8 cellular contexts compared by ENCODE assay signal in the genomic region with DNA sequence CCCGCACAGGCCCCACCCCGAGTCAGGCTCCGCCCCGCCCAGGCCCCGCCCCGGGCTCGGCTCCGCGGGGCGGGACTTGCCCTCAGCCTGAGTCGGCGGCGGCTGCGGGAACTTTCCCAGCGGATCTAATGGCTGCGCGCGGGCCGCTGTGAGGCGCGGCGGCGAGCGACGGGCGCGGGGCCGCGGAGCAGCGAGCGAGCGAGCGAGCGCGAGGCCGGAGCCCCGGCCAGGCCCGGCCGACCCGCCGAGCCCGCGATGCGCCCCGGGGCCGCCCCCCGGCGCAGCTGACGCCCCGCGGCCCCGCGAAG. TPM values are rescaled to one million over a fixed set of nuclear protein-coding genes. Genes with fewer than 3 reads are reported as not detected.
DNase-seq lines count a peak whose midpoint lies in the region; ATAC-seq and TF ChIP-seq lines count a peak whose summit lies in the region.

A gene with protein sequence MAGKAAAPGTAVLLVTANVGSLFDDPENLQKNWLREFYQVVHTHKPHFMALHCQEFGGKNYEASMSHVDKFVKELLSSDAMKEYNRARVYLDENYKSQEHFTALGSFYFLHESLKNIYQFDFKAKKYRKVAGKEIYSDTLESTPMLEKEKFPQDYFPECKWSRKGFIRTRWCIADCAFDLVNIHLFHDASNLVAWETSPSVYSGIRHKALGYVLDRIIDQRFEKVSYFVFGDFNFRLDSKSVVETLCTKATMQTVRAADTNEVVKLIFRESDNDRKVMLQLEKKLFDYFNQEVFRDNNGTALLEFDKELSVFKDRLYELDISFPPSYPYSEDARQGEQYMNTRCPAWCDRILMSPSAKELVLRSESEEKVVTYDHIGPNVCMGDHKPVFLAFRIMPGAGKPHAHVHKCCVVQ (plus strand): TSS at position 75 of the 308 bp plus-strand sequence. CDS start 310 bp downstream, outside the sequence.

- H3K36me3 ChIP-seq in RWPE2 (ENCODE audit: low read depth) (no peaks in the 10 kb centered on the region), fibroblast of lung (ENCODE audit: control insufficient read depth, insufficient read depth, low read length) (no peaks in the 10 kb centered on the region)

- H3K27ac ChIP-seq in RWPE2 (ENCODE audit: poor library complexity, severe bottlenecking) (peak within 1 kb of the TSS; percentile 53), fibroblast of lung (ENCODE audit: insufficient read depth, low read length) (peak within 1 kb of the TSS; percentile 89)

- H3K4me1 ChIP-seq in RWPE2 (ENCODE audit: insufficient read depth, poor library complexity, severe bottlenecking) (peaks cover 9% of the 10 kb centered on the region), fibroblast of lung (ENCODE audit: control insufficient read depth, extremely low read depth, insufficient read depth, low read length) (peaks cover 31% of the 10 kb centered on the region)

- ATAC-seq in RWPE2 (ENCODE audit: low read depth) (peak; percentile 55; the same call in 2 of the 3 replicates), omental fat pad (ENCODE audit: low FRiP score) (no peak), HG02798 (IDR thresholded peaks at IDR 0.05; ENCODE audit: poor library complexity, unreplicated experiment) (no peak), HG02588 (IDR thresholded peaks at IDR 0.05; ENCODE audit: unreplicated experiment) (no peak)

- H3K4me2 ChIP-seq in fibroblast of lung (ENCODE audit: extremely low read depth, insufficient read depth, low read length) = peak within 1 kb of the TSS; percentile 98

- no peak for DNase-seq in GM12865 (ENCODE audit: low read depth)
- DNase-seq in RWPE2 (ENCODE audit: low spot score) = no peak
- DNase-seq in fibroblast of lung (ENCODE audit: low read depth in 2 of 2) = no peak
- DNase-seq in omental fat pad (ENCODE audit: low spot score) = no peak
- DNase-seq in activated CD8-positive, alpha-beta memory T cell treated with anti-CD3 and anti-CD28 coated beads for 24 hours = no peak
- DNase-seq in DMS79 treated with DMSO at 0.1 percent for 48 hours (lab: John Stamatoyannopoulos, UW) = no peak

- H3K27me3 ChIP-seq in RWPE2 (ENCODE audit: insufficient read depth, poor library complexity, severe bottlenecking) (no peaks in the 10 kb centered on the region), fibroblast of lung (ENCODE audit: control insufficient read depth, insufficient read depth, low read length) (no peaks in the 10 kb centered on the region)

- H3K4me3 ChIP-seq in GM12865 (ENCODE audit: low read depth, low read length) (peak within 1 kb of the TSS; percentile 82), RWPE2 (ENCODE audit: severe bottlenecking) (peak within 1 kb of the TSS; percentile 66), fibroblast of lung (replicated peaks in 1 of 4; ENCODE audit: control extremely low read depth in 1 of 4, insufficient read depth in 1 of 4, low read depth in 3 of 4, low read length in 4 of 4) (peak within 1 kb of the TSS; percentile 70 to 93 (median 81))

- H3K9me3 ChIP-seq in RWPE2 (ENCODE audit: severe bottlenecking) (no peaks in the 10 kb centered on the region), fibroblast of lung (ENCODE audit: control insufficient read depth, insufficient read depth, low read depth, low read length) (no peaks in the 10 kb centered on the region)

- H2AFZ ChIP-seq in fibroblast of lung (ENCODE audit: low read length) = peak within 1 kb of the TSS; percentile 47

- peak within 1 kb of the TSS; percentile 80 for H3K9ac ChIP-seq in fibroblast of lung (ENCODE audit: insufficient read depth, low read length)

- no peaks in the 10 kb centered on the region for H4K20me1 ChIP-seq in fibroblast of lung (ENCODE audit: control insufficient read depth, extremely low read depth, insufficient read depth, low read length)

- H3K79me2 ChIP-seq in fibroblast of lung (ENCODE audit: control insufficient read depth, insufficient read depth, low read length) = peaks cover 43% of the 10 kb centered on the region

- TF ChIP-seq CTCF in GM12865 (IDR thresholded peaks at IDR 0.05; ENCODE audit: insufficient read depth, low read depth, low read length, missing control alignments) = no peak
- no peak for TF ChIP-seq CTCF in RWPE2 (IDR thresholded peaks at IDR 0.05; ENCODE audit: poor library complexity, severe bottlenecking)
- no peak for TF ChIP-seq CTCF in fibroblast of lung (conservative IDR thresholded peaks at IDR 0.05 in 1 of 2, IDR thresholded peaks at IDR 0.05 in 1 of 2; ENCODE audit: low read depth in 1 of 2, low read length in 2 of 2)
- no peak for TF ChIP-seq CTCF in omental fat pad (IDR thresholded peaks at IDR 0.05)

RNA-seq across cellular contexts. Expression of the gene that starts here (rescaled TPM):
- 21.1 and 24.6 TPM in 2 replicates for total RNA-seq in fibroblast of lung
- polyA plus RNA-seq in fibroblast of lung = 36.3 and 39.9 TPM in 2 replicates
- 28.9 and 30.0 TPM in 2 replicates for polyA plus RNA-seq in fibroblast of lung (2012)
- polyA minus RNA-seq in fibroblast of lung (ENCODE audit: low replicate concordance) = 25.3 and 34.8 TPM in 2 replicates
- total RNA-seq in omental fat pad = 10 to 100 TPM; 34.1 to 49.3 (median 43.3) TPM
